Comparison of ENCODE assay signal across 8 cellular contexts in the genomic region with DNA sequence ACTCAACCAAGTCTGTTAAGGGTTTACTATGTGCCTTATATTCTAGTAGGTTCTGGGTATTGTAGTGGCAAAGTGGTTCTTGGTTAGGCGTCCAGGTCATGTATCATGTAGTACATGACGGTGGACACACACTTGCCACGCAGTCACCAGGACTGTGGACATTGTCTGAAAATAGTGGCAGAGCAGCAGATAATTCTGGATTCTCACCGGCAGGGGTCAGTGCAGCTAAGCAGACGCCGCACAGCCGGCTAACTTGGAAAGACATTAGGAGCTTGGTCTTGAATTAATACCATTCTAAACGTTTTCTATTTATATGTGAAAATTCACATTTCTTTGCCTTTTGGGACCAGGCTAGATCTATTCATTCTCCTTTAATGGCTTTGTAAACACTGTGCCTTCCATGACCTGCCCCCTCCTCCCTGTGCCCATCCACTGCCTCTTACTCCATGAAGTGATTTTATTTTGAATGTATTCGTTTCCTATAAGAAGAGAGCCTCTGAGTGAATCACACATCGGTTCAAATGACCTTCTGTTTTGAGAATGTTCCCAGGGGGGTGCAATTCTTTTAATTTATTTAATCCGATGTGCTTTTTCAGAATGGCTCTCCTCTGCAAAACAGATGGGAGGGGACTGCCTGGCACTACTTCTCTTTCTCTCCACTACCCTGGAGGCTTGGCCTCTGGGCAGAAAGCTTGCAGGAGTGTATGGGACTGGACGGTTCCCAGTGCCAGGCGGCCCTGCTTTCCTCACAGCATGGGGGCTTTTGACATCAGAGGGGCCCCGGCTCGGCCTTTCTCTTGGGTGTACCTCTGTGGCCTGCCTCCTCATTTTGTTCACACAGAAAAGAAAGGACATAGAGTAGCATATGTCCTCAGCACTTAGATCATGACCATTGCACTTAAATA.
DNase-seq lines count a peak whose midpoint lies in the region; ATAC-seq and TF ChIP-seq lines count a peak whose summit lies in the region.

No MANE protein-coding gene starts in this region.

- WGBS in right lobe of liver (ENCODE audit: insufficient coverage, low coverage, low lambda C conversion rate, missing lambda C conversion rate): 13% methylated on average over 10 of the region's 15 CpGs

- in situ Hi-C loops in Caki2 (cut with HindIII; ENCODE audit: low pct_unique_long_range_greater_than_20kb, low sequenced_read_pairs): no loop called here

- no peaks in the 10 kb centered on the region for H3K27me3 ChIP-seq in Peyer's patch
- H3K27me3 ChIP-seq in right lobe of liver: no peaks in the 10 kb centered on the region

- intact Hi-C loops in right lobe of liver (cut with DNase I): no loop called here

- TF ChIP-seq POLR2A in Peyer's patch (IDR thresholded peaks at IDR 0.05) (no peak), right lobe of liver (IDR thresholded peaks at IDR 0.05) (no peak)

- peak; percentile 92 to 94 (median 93) for ATAC-seq in right lobe of liver
- no peak for ATAC-seq in stimulated activated naive CD8-positive, alpha-beta T cell treated with anti-CD3 and anti-CD28 coated beads, Interleukin-15, Interleukin-2, amounts not matched to agents 100 U/mL and 50 U/mL, for 24 hours

- H3K36me3 ChIP-seq in Peyer's patch: no peaks in the 10 kb centered on the region
- H3K36me3 ChIP-seq in right lobe of liver: no peaks in the 10 kb centered on the region

- TF ChIP-seq CTCF in Peyer's patch (IDR thresholded peaks at IDR 0.05): peak in 4 of 6 experiments; percentile 51 to 60 (median 56)
- peak; percentile 93 for TF ChIP-seq CTCF in choroid plexus epithelial cell (conservative IDR thresholded peaks at IDR 0.05; ENCODE audit: low read depth, low read length)
- peak; percentile 58 to 93 (median 87) for TF ChIP-seq CTCF in right lobe of liver (IDR thresholded peaks at IDR 0.05)

- H3K9me3 ChIP-seq in Peyer's patch (no peaks in the 10 kb centered on the region), right lobe of liver (no peaks in the 10 kb centered on the region)

- H3K4me1 ChIP-seq in Peyer's patch (no peaks in the 10 kb centered on the region), right lobe of liver (no peaks in the 10 kb centered on the region)

- DNase-seq in Caki2 (ENCODE audit: low read depth): peak; percentile 7
- peak; percentile 15 for DNase-seq in GM19240 (ENCODE audit: insufficient read length, low spot score)
- peak; percentile 52 for DNase-seq in HS-5 (ENCODE audit: low read depth)
- peak in 2 of 3 donors; percentile 59 to 63 for DNase-seq in Peyer's patch
- peak; percentile 85 for DNase-seq in choroid plexus epithelial cell (ENCODE audit: low read depth)
- DNase-seq in right lobe of liver: peak; percentile 55 to 62 (median 57)
- peak; percentile 53 for DNase-seq in stimulated activated naive CD8-positive, alpha-beta T cell treated with anti-CD3 and anti-CD28 coated beads, Interleukin-15, Interleukin-2, amounts not matched to agents 100 U/mL and 50 U/mL, for 24 hours
- no peak for DNase-seq in activated effector memory CD4-positive, alpha-beta T cell treated with anti-CD3 and anti-CD28 coated beads, Interleukin-2, amount 50 U/mL, for 16 hours

- no peak overlapping the region for H3K4me3 ChIP-seq in Peyer's patch
- H3K4me3 ChIP-seq in choroid plexus epithelial cell (ENCODE audit: low read depth, low read length): no peak overlapping the region
- H3K4me3 ChIP-seq in right lobe of liver: no peak overlapping the region

- H3K27ac ChIP-seq in Peyer's patch (no peak overlapping the region), right lobe of liver (no peak overlapping the region)
